1 cellular context compared by ENCODE assay signal in genomic region chr1:70440642-70441391, GRCh38.
TF ChIP-seq lines count a peak whose summit lies in the region.

No MANE protein-coding gene starts in this region.

TF ChIP-seq in GM23338, 12 proteins besides CTCF, POLR2A, EP300 and RAD21 (continued from another document):
- no peak for TF ChIP-seq ZNF462 (CRISPR knock-in tag; IDR thresholded peaks at IDR 0.05)
- no peak for TF ChIP-seq CREB1 (CRISPR knock-in tag; IDR thresholded peaks at IDR 0.05; ENCODE audit: low read depth)
- TF ChIP-seq EZH2 (IDR thresholded peaks at IDR 0.05; ENCODE audit: low read depth, unreplicated experiment) = no peak
